In the genomic region with DNA sequence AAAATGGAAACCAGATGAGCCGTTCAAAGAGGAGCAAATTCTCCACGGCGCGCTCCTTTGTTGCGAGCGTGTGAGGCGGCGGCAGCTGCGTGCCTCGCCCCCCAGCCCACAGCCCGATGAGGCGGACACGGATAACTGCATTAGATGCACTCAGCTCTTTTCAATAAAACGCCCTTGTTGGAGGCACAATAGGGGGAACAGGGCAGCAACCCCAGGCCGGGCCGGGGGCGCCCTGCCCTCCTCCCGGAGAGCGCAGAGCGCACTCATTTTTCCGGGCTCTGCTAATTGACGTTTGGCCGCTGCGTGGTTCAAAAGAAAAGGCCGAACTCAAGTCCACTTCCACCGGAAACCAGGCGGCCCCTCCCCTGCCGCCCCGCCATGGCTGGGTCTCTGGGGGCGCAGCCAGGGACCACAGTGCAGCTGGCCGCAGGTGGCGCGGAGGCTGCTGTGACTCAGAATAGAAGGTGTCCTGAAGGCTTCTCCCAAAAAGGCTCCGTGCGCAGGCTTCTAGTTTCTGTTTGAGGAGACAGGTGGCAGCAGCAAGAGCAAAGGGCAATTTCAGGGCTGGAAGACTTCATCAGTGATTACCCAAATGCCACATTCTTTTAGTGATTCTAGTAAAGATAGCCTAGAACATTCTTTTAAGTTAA, we compare ENCODE assay signal across 15 cellular contexts. TPM values are rescaled to one million over a fixed set of nuclear protein-coding genes. Genes with fewer than 3 reads are reported as not detected.
A peak's percentile ranks its signal among the peaks of the same experiment; 100 is the strongest.
DNase-seq lines count a peak whose midpoint lies in the region; ATAC-seq and TF ChIP-seq lines count a peak whose summit lies in the region.
"Had no signal": no experiment of that assay in that cellular context is flagged by ENCODE, and none has a peak within 500 bp of the region (broad histone marks: within the 10 kb centered on the region; RNA-seq: fewer than 3 reads in every experiment).

No MANE protein-coding gene starts in this region.

- H3K79me2 ChIP-seq in osteoblast (ENCODE audit: insufficient read depth, low read length) = no peaks in the 10 kb centered on the region

- 81% methylated on average over 28 of the region's 35 CpGs for WGBS in esophagus muscularis mucosa

- ATAC-seq in upper lobe of right lung = no peak
- ATAC-seq: left ventricle myocardium superior had no signal

- no peaks in the 10 kb centered on the region for H3K9me3 ChIP-seq in HUES48 (ENCODE audit: control insufficient read depth, insufficient read depth, low read length)
- H3K9me3 ChIP-seq in osteoblast (ENCODE audit: low read depth, low read length) = no peaks in the 10 kb centered on the region
- no peaks in the 10 kb centered on the region for H3K9me3 ChIP-seq in upper lobe of right lung
- H3K9me3 ChIP-seq in esophagus muscularis mucosa = no peaks in the 10 kb centered on the region

- no peak overlapping the region for H3K4me3 ChIP-seq in HUES48 (ENCODE audit: low read depth, low read length)
- peak overlapping the region; percentile 13 to 67 (median 49) for H3K4me3 ChIP-seq in dorsolateral prefrontal cortex
- H3K4me3 ChIP-seq in osteoblast (ENCODE audit: insufficient read depth, low read length) = peak overlapping the region; percentile 52
- H3K4me3 ChIP-seq in upper lobe of right lung = no peak overlapping the region
- H3K4me3 ChIP-seq in esophagus muscularis mucosa = no peak overlapping the region

- no peak for TF ChIP-seq CTCF in dorsolateral prefrontal cortex (IDR thresholded peaks at IDR 0.05 in 54 of 56, conservative IDR thresholded peaks at IDR 0.05 in 2 of 56; ENCODE audit: low read depth in 1 of 56, partially characterized antibody in 56 of 56)
- no peak for TF ChIP-seq CTCF in osteoblast (IDR thresholded peaks at IDR 0.05; ENCODE audit: extremely low read depth, low read depth, low read length)
- no peak for TF ChIP-seq CTCF in upper lobe of right lung (IDR thresholded peaks at IDR 0.05)
- TF ChIP-seq CTCF in esophagus muscularis mucosa (IDR thresholded peaks at IDR 0.05) = no peak

- H4K20me1 ChIP-seq in osteoblast (ENCODE audit: insufficient read depth, low read length) = no peaks in the 10 kb centered on the region

- DNase-seq in COLO668 (lab: John Stamatoyannopoulos, UW; ENCODE audit: unreplicated experiment) (peak; percentile 91), dorsolateral prefrontal cortex (peak in 1 of 10 donors; percentile 39), osteoblast (ENCODE audit: insufficient read length, low spot score, missing footprints) (no peak), upper lobe of right lung (no peak), RKO (ENCODE audit: low spot score) (no peak), esophagus muscularis mucosa (ENCODE audit: extremely low spot score) (no peak), NCI-H526 (lab: John Stamatoyannopoulos, UW) (no peak)
- DNase-seq: activated CD4-positive, alpha-beta T cell treated with anti-CD3 and anti-CD28 coated beads for 48 hours; activated T-cell treated with anti-CD3 and anti-CD28 coated beads, Interleukin-2, amount 50 U/mL, for 24 hours; left ventricle myocardium superior; NCI-H446 treated with DMSO at 0.1 percent for 48 hours; nephron progenitor cell; T-helper 9 cell had no signal

- TF ChIP-seq POLR2A in esophagus muscularis mucosa (IDR thresholded peaks at IDR 0.05; ENCODE audit: low read depth) = no peak

- H3K36me3 ChIP-seq in HUES48 (ENCODE audit: control insufficient read depth, insufficient read depth, low read length) (no peaks in the 10 kb centered on the region), osteoblast (ENCODE audit: insufficient read depth, low read length) (no peaks in the 10 kb centered on the region), upper lobe of right lung (no peaks in the 10 kb centered on the region), esophagus muscularis mucosa (no peaks in the 10 kb centered on the region)

- H3K27ac ChIP-seq in HUES48 (ENCODE audit: low read depth, low read length) (peak overlapping the region; percentile 12), dorsolateral prefrontal cortex (no peak overlapping the region), osteoblast (ENCODE audit: low read depth, low read length) (no peak overlapping the region), upper lobe of right lung (no peak overlapping the region), esophagus muscularis mucosa (replicated peaks in 1 of 4) (no peak overlapping the region)
- H3K27ac ChIP-seq: RWPE1 had no signal

- H3K4me2 ChIP-seq in osteoblast (ENCODE audit: insufficient read depth, low read length) = peak overlapping the region; percentile 36

- H3K9ac ChIP-seq in HUES48 (ENCODE audit: low read depth, low read length) = no peak overlapping the region

- intact Hi-C loops in dorsolateral prefrontal cortex (cut with DNase I) (no loop called here), upper lobe of right lung (cut with DNase I) (no loop called here), esophagus muscularis mucosa (cut with DNase I) (no loop called here)

- no peaks in the 10 kb centered on the region for H3K4me1 ChIP-seq in HUES48 (ENCODE audit: control insufficient read depth, insufficient read depth, low read length)
- no peaks in the 10 kb centered on the region for H3K4me1 ChIP-seq in osteoblast (ENCODE audit: insufficient read depth, low read length)
- H3K4me1 ChIP-seq in upper lobe of right lung = no peaks in the 10 kb centered on the region
- H3K4me1 ChIP-seq in esophagus muscularis mucosa = no peaks in the 10 kb centered on the region

- no peak for TF ChIP-seq EP300 in esophagus muscularis mucosa (IDR thresholded peaks at IDR 0.05)

- H3K27me3 ChIP-seq in HUES48 (ENCODE audit: control insufficient read depth, insufficient read depth, low read length) (no peaks in the 10 kb centered on the region), dorsolateral prefrontal cortex (peaks cover 0 to 34% (median 0%) of the 10 kb centered on the region in 45 donors), osteoblast (ENCODE audit: insufficient read depth, low read length) (peaks cover 17% of the 10 kb centered on the region), upper lobe of right lung (peaks cover 7% of the 10 kb centered on the region), esophagus muscularis mucosa (peaks cover 0 to 43% (median 0%) of the 10 kb centered on the region in 4 donors)

- H2AFZ ChIP-seq in osteoblast (ENCODE audit: low read length) = no peak overlapping the region

RNA-seq across cellular contexts. Expression of a gene that starts 29.0 kb away (rescaled TPM):
- total RNA-seq in dorsolateral prefrontal cortex (10 to 100 TPM in 119 of 120 experiments, 1 to 10 TPM in 1; 7.9 to 85.1 (median 34.1) TPM), osteoblast (25.7 and 34.8 TPM in 2 replicates), upper lobe of right lung (1.1 TPM), esophagus muscularis mucosa (1 to 10 TPM in 1 of 4 donors, under 1 TPM in 3; under 0.01 to 1.8 (median 0.51) TPM)

RNA-seq across cellular contexts. Expression of a gene that starts 53.2 kb away (rescaled TPM):
- total RNA-seq in dorsolateral prefrontal cortex (not detected), osteoblast (not detected in 2 replicates), upper lobe of right lung (not detected), esophagus muscularis mucosa (not detected)
- total RNA-seq: left ventricle myocardium superior had no signal

Comparison
In these comparisons a context has a peak if more than half of its experiments do, and no peak if none do; other contexts are left out.
1. H3K4me3 ChIP-seq: peak in dorsolateral prefrontal cortex (59 of 59) and osteoblast (single experiment); none in HUES48 (single experiment), upper lobe of right lung (single experiment) and esophagus muscularis mucosa (0 of 4).